In the genomic region with DNA sequence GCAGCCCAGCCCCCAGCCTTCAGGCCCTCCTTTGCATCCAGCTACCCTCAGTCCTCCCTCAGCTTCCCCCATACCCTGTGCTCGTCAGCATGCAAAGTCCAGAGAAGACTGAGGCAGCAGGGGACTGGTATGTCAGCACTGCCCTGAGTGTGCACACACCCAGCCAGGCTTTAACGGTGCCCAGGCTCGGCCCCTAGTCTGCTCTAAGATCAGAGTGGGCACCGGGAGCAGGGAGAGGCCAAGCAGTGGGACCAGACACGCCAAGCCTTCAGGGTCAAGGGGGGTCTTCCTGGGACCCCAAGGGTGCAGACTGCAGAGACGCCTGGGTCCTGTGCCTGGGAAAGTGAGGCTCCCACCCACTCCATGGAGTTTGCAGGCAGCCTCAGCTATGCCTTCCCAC, we compare ENCODE assay signal across 20 cellular contexts.
"Had no signal": no experiment of that assay in that cellular context is flagged by ENCODE, and none has a peak within 500 bp of the region (broad histone marks: within the 10 kb centered on the region; RNA-seq: fewer than 3 reads in every experiment).

No MANE protein-coding gene starts in this region.

- H3K27ac ChIP-seq: RWPE1 had no signal

- DNase-seq: IMR-90, Karpas-422, KG1, MG63, NCI-H1092, NCI-H1105 treated with DMSO at 0.1 percent for 48 hours, NCI-H1417 treated with DMSO at 0.1 percent for 48 hours, NCI-H146, NCI-H1694 treated with DMSO at 0.1 percent for 48 hours, NCI-H1930, NCI-H2081, NCI-H2107, NCI-H226, NCI-H446, NCI-H510A, NCI-H524 treated with DMSO at 0.1 percent for 48 hours, NCI-H774, SHP77, SK-N-SH had no signal

- H3K27me3 ChIP-seq: MG63 had no signal

- H3K4me3 ChIP-seq: MG63 had no signal

- H3K9ac ChIP-seq: SK-N-SH had no signal

- H3K4me2 ChIP-seq: SK-N-SH had no signal

- H3K36me3 ChIP-seq: MG63 had no signal

- H3K9me3 ChIP-seq: MG63, SK-N-SH had no signal
